ENCODE assay signal across 19 cellular contexts in genomic region chr19:2560369-2560768, GRCh38.
"Had no signal": no experiment of that assay in that cellular context is flagged by ENCODE, and none has a peak within 500 bp of the region (broad histone marks: within the 10 kb centered on the region; RNA-seq: fewer than 3 reads in every experiment).

No MANE protein-coding gene starts in this region.

- DNase-seq: activated CD4-positive, alpha-beta memory T cell treated with anti-CD3 and anti-CD28 coated beads for 36 hours; activated CD4-positive, alpha-beta T cell treated with anti-CD3 and anti-CD28 coated beads for 36 hours; activated CD8-positive, alpha-beta memory T cell treated with anti-CD3 and anti-CD28 coated beads, Interleukin-2, amount 10 ng/mL, durations not matched to agents 7 days and 5 days; activated T-cell treated with anti-CD3 and anti-CD28 coated beads, Interleukin-2, amount 50 U/mL, for 1 hour; amniotic stem cell; body of pancreas; central memory CD4-positive, alpha-beta T cell; colonic mucosa; effector CD4-positive, alpha-beta T cell; esophagus squamous epithelium; small intestine; stimulated activated CD4-positive, alpha-beta T cell treated with anti-CD3 and anti-CD28 coated beads, Interleukin-4, amount 100 ng/mL, for 4 hours; stimulated activated CD8-positive, alpha-beta memory T cell treated with anti-CD3 and anti-CD28 coated beads, Interleukin-4, amount 100 ng/mL, for 48 hours; T-cell; WERI-Rb-1 had no signal

- H3K4me1 ChIP-seq: body of pancreas, colonic mucosa had no signal

- FAIRE-seq: endothelial cell of umbilical vein, small intestine had no signal

- H3K36me3 ChIP-seq: colonic mucosa, esophagus squamous epithelium, thoracic aorta, WERI-Rb-1 had no signal

- H3K4me3 ChIP-seq: body of pancreas, colonic mucosa, esophagus squamous epithelium, SK-N-MC, thoracic aorta had no signal

- H3K9me3 ChIP-seq: body of pancreas, colonic mucosa, esophagus squamous epithelium, neutrophil, thoracic aorta had no signal

- H3K27me3 ChIP-seq: body of pancreas, colonic mucosa had no signal

- ATAC-seq: activated CD4-positive, alpha-beta T cell treated with anti-CD3 and anti-CD28 coated beads for 36 hours; activated CD8-positive, alpha-beta memory T cell treated with anti-CD3 and anti-CD28 coated beads, Interleukin-2, amount 10 ng/mL, durations not matched to agents 7 days and 5 days; body of pancreas; T-cell had no signal

- H3K27ac ChIP-seq: body of pancreas, colonic mucosa, esophagus squamous epithelium, neutrophil, SK-N-MC, thoracic aorta, WERI-Rb-1 had no signal
